15 cellular contexts compared by ENCODE assay signal in the genomic region with DNA sequence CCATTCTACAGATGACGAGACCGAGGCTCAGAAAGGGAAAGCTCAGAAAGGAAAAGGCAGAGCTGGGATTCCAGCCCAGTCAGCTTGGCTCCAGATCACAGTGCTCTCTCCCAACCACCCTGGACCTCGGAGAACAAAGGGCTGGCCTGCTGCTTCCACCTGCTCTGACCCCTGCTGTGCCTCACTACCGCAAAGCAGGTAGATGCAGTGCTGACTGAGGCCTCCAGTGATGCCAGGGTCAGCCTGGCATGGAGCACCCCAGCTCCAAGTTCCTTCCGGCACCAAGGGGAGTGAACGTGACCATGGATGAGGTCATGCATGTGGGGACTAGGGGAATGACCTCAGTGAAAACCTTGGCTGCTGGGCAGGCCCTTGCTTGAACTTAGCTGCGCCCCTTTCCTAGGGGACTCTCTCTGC. TPM values are rescaled to one million over a fixed set of nuclear protein-coding genes. Genes with fewer than 3 reads are reported as not detected.
A peak's percentile ranks its signal among the peaks of the same experiment; 100 is the strongest.
DNase-seq lines count a peak whose midpoint lies in the region; ATAC-seq, FAIRE-seq and TF ChIP-seq lines count a peak whose summit lies in the region.
"Had no signal": no experiment of that assay in that cellular context is flagged by ENCODE, and none has a peak within 500 bp of the region (broad histone marks: within the 10 kb centered on the region; RNA-seq: fewer than 3 reads in every experiment).

No MANE protein-coding gene starts in this region.

- DNase-seq in astrocyte (ENCODE audit: low read depth): no peak
- DNase-seq in thyroid gland: no peak
- DNase-seq in naive thymus-derived CD8-positive, alpha-beta T cell: no peak
- DNase-seq in epidermal melanocyte (ENCODE audit: insufficient read length, low spot score): no peak
- no peak for DNase-seq in NCI-H748 (lab: John Stamatoyannopoulos, UW; ENCODE audit: unreplicated experiment)
- no peak for DNase-seq in activated T-cell treated with anti-CD3 and anti-CD28 coated beads, Interleukin-2, amount 50 U/mL, for 48 hours
- DNase-seq: activated CD4-positive, alpha-beta T cell treated with anti-CD3 and anti-CD28 coated beads, Interleukin-2, amount 50 U/mL, for 4 hours; activated gamma-delta T cell treated with Interleukin-2 at 50 U/mL for 16 hours; Caco-2; mammary epithelial cell; NCI-H524; retina had no signal

- H4K20me1 ChIP-seq in astrocyte (ENCODE audit: insufficient read depth, low read length): peaks cover 79% of the 10 kb centered on the region

- no peak overlapping the region for H3K4me3 Mint-ChIP-seq in astrocyte (ENCODE audit: unreplicated experiment)
- no peak overlapping the region for H3K4me3 Mint-ChIP-seq in naive thymus-derived CD8-positive, alpha-beta T cell

- no peaks in the 10 kb centered on the region for H3K9me3 ChIP-seq in astrocyte (ENCODE audit: insufficient read depth, low read depth, low read length)
- H3K9me3 ChIP-seq in thyroid gland: no peaks in the 10 kb centered on the region

- POLR2A ChIA-PET in naive thymus-derived CD8-positive, alpha-beta T cell (lab: Charles Lee): interaction anchor here (1.2 kb wide), 1 partner anchor 10 kb away, joined by 3 read pairs; no protein-coding TSS in a partner anchor

- peak overlapping the region; percentile 14 for H3K4me2 ChIP-seq in astrocyte (ENCODE audit: low read length)

- H3K9me3 Mint-ChIP-seq in astrocyte (ENCODE audit: unreplicated experiment): peaks cover 1% of the 10 kb centered on the region
- H3K9me3 Mint-ChIP-seq in naive thymus-derived CD8-positive, alpha-beta T cell: peaks cover 0 to 2% (median 0%) of the 10 kb centered on the region in 9 donors

- peak; percentile 44; the same call in 1 of the 2 replicates for TF ChIP-seq EP300 in Ishikawa (IDR thresholded peaks at IDR 0.05; ENCODE audit: borderline replicate concordance)

- no peak for ATAC-seq in naive thymus-derived CD8-positive, alpha-beta T cell

- H3K27me3 ChIP-seq in astrocyte (ENCODE audit: insufficient read depth, low read length) (no peaks in the 10 kb centered on the region), layer of hippocampus (ENCODE audit: control insufficient read depth, insufficient read depth, low read length) (no peaks in the 10 kb centered on the region), thyroid gland (no peaks in the 10 kb centered on the region)

- H3K36me3 Mint-ChIP-seq in astrocyte (ENCODE audit: low read depth, unreplicated experiment): peaks cover 14% of the 10 kb centered on the region
- no peaks in the 10 kb centered on the region for H3K36me3 Mint-ChIP-seq in naive thymus-derived CD8-positive, alpha-beta T cell

- no peak for TF ChIP-seq POLR2A in thyroid gland (IDR thresholded peaks at IDR 0.05)

- no peak overlapping the region for H2AFZ ChIP-seq in astrocyte (ENCODE audit: low read depth, low read length)

- H3K36me3 ChIP-seq in astrocyte (ENCODE audit: insufficient read depth, low read length) (no peaks in the 10 kb centered on the region), thyroid gland (no peaks in the 10 kb centered on the region)

- H3K4me1 ChIP-seq in astrocyte (ENCODE audit: insufficient read depth, low read length): peaks cover 48% of the 10 kb centered on the region
- H3K4me1 ChIP-seq in thyroid gland: peaks cover 53 to 84% of the 10 kb centered on the region in 2 donors
- H3K4me1 ChIP-seq: Caco-2 had no signal

- H3K79me2 ChIP-seq in astrocyte (ENCODE audit: insufficient read depth, low read length): peaks cover 98% of the 10 kb centered on the region

- no peak overlapping the region for H3K27ac Mint-ChIP-seq in astrocyte (ENCODE audit: unreplicated experiment)
- no peak overlapping the region for H3K27ac Mint-ChIP-seq in naive thymus-derived CD8-positive, alpha-beta T cell

- peaks cover 33% of the 10 kb centered on the region for H3K4me1 Mint-ChIP-seq in astrocyte (ENCODE audit: low read depth, unreplicated experiment)
- peaks cover 17 to 30% (median 21%) of the 10 kb centered on the region in 4 donors for H3K4me1 Mint-ChIP-seq in naive thymus-derived CD8-positive, alpha-beta T cell

- TF ChIP-seq CTCF in astrocyte (IDR thresholded peaks at IDR 0.05; ENCODE audit: insufficient read depth, low read depth, low read length) (no peak), thyroid gland (IDR thresholded peaks at IDR 0.05) (no peak)

- H3K27ac ChIP-seq in astrocyte (ENCODE audit: low read depth, low read length) (no peak overlapping the region), layer of hippocampus (ENCODE audit: low read depth, low read length) (peak overlapping the region; percentile 48), thyroid gland (peak overlapping the region in 2 of 3 donors; percentile 62 to 74)

- H3K9ac ChIP-seq in astrocyte (ENCODE audit: low read length): no peak overlapping the region

- 55 to 81% methylated on average over 3 to 7 of the region's 7 CpGs for WGBS in thyroid gland, 2 donors

- H3K4me3 ChIP-seq in astrocyte (ENCODE audit: insufficient read depth, low read depth, low read length) (no peak overlapping the region), thyroid gland (replicated peaks in 1 of 3) (no peak overlapping the region)

- no peak for TF ChIP-seq RAD21 in Ishikawa (IDR thresholded peaks at IDR 0.05; ENCODE audit: low read depth)

- H3K27me3 Mint-ChIP-seq in astrocyte (ENCODE audit: low read depth, unreplicated experiment): no peaks in the 10 kb centered on the region
- H3K27me3 Mint-ChIP-seq in naive thymus-derived CD8-positive, alpha-beta T cell: no peaks in the 10 kb centered on the region

- no peak for FAIRE-seq in astrocyte (lab: Jason Lieb, UNC)
- FAIRE-seq: colon had no signal

- intact Hi-C loops in thyroid gland (cut with DNase I): no loop called here

TF ChIP-seq in Ishikawa, 13 proteins besides CTCF, POLR2A, EP300 and RAD21:
- TF ChIP-seq, protein P1, sequence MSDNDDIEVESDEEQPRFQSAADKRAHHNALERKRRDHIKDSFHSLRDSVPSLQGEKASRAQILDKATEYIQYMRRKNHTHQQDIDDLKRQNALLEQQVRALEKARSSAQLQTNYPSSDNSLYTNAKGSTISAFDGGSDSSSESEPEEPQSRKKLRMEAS (IDR thresholded peaks at IDR 0.05): no peak
- no peak for TF ChIP-seq EGR1 (IDR thresholded peaks at IDR 0.05)
- TF ChIP-seq TCF12 (IDR thresholded peaks at IDR 0.05; ENCODE audit: low read depth): 0 out of 2 replicates have a peak, but pooled peaks have one; percentile 64
- TF ChIP-seq NFIC (IDR thresholded peaks at IDR 0.05): peak; percentile 58
- 0 out of 2 replicates have a peak, but pooled peaks have one; percentile 33 for TF ChIP-seq ZBTB7A (IDR thresholded peaks at IDR 0.05; ENCODE audit: low read depth)
- TF ChIP-seq TEAD4 (IDR thresholded peaks at IDR 0.05): no peak; the same call in 1 of the 2 replicates
- no peak for TF ChIP-seq YY1 (IDR thresholded peaks at IDR 0.05; ENCODE audit: low read depth)
- TF ChIP-seq FOXM1 (IDR thresholded peaks at IDR 0.05; ENCODE audit: borderline replicate concordance, low read depth): no peak
- TF ChIP-seq, protein P2, sequence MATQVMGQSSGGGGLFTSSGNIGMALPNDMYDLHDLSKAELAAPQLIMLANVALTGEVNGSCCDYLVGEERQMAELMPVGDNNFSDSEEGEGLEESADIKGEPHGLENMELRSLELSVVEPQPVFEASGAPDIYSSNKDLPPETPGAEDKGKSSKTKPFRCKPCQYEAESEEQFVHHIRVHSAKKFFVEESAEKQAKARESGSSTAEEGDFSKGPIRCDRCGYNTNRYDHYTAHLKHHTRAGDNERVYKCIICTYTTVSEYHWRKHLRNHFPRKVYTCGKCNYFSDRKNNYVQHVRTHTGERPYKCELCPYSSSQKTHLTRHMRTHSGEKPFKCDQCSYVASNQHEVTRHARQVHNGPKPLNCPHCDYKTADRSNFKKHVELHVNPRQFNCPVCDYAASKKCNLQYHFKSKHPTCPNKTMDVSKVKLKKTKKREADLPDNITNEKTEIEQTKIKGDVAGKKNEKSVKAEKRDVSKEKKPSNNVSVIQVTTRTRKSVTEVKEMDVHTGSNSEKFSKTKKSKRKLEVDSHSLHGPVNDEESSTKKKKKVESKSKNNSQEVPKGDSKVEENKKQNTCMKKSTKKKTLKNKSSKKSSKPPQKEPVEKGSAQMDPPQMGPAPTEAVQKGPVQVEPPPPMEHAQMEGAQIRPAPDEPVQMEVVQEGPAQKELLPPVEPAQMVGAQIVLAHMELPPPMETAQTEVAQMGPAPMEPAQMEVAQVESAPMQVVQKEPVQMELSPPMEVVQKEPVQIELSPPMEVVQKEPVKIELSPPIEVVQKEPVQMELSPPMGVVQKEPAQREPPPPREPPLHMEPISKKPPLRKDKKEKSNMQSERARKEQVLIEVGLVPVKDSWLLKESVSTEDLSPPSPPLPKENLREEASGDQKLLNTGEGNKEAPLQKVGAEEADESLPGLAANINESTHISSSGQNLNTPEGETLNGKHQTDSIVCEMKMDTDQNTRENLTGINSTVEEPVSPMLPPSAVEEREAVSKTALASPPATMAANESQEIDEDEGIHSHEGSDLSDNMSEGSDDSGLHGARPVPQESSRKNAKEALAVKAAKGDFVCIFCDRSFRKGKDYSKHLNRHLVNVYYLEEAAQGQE (IDR thresholded peaks at IDR 0.05; ENCODE audit: low read depth): no peak
- TF ChIP-seq TAF1 (IDR thresholded peaks at IDR 0.05; ENCODE audit: low read depth): no peak
- no peak for TF ChIP-seq CEBPB (IDR thresholded peaks at IDR 0.05)

RNA-seq across cellular contexts. Expression of a gene that starts 20.7 kb away (rescaled TPM):
- total RNA-seq in astrocyte: not detected in 2 replicates
- total RNA-seq in thyroid gland: 1 to 10 TPM in 2 of 4 donors, under 1 TPM in 2; 0.45 to 2.5 (median 1.1) TPM
- total RNA-seq in naive thymus-derived CD8-positive, alpha-beta T cell: not detected
- polyA plus RNA-seq in naive thymus-derived CD8-positive, alpha-beta T cell: under 1 TPM; 0.17 to 0.23 (median 0.20) TPM
- total RNA-seq: Caco-2, mammary epithelial cell had no signal
- polyA plus RNA-seq: mammary epithelial cell had no signal
